ENCODE assay signal across 22 cellular contexts in the genomic region with DNA sequence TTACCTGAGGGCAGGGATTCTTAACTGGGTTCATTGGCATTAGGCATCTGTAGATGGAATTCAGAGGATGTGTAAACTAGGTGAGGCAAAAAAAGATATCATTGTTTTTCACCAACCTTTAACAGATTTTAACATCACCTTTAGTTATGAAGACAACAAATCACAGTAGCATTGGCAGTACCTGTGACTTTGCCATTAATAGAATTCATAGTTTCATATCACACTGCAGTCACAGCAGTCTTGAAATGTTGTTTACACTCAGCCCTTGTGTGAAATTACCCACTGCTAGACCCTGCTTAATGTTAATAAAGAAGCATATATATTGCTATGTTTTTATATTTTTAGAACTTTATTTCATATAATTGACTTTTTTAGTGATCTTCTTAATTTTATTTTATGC. TPM values are rescaled to one million over a fixed set of nuclear protein-coding genes. Genes with fewer than 3 reads are reported as not detected.
DNase-seq lines count a peak whose midpoint lies in the region; ATAC-seq and TF ChIP-seq lines count a peak whose summit lies in the region.
"Had no signal": no experiment of that assay in that cellular context is flagged by ENCODE, and none has a peak within 500 bp of the region (broad histone marks: within the 10 kb centered on the region; RNA-seq: fewer than 3 reads in every experiment).

No MANE protein-coding gene starts in this region.

- H3K9me3 ChIP-seq in Peyer's patch (no peaks in the 10 kb centered on the region), trophoblast cell (ENCODE audit: insufficient read depth, low read depth, low read length) (no peaks in the 10 kb centered on the region)
- H3K9me3 ChIP-seq: adrenal gland, mucosa of descending colon had no signal

- no peak for TF ChIP-seq CTCF in Peyer's patch (IDR thresholded peaks at IDR 0.05)

- no peak overlapping the region for H3K9ac ChIP-seq in trophoblast cell (ENCODE audit: low read length)
- H3K9ac ChIP-seq: GM23248 had no signal

- peak overlapping the region; percentile 63 for H3K4me2 ChIP-seq in trophoblast cell (ENCODE audit: low read length)

- H3K4me3 ChIP-seq in Peyer's patch (peak overlapping the region in 2 of 4 donors; percentile 76), iPS-11a (ENCODE audit: low read depth, low read length) (peak overlapping the region; percentile 85), trophoblast cell (ENCODE audit: low read depth, low read length) (no peak overlapping the region)
- H3K4me3 ChIP-seq: adrenal gland, GM23248, mucosa of descending colon had no signal

- H3K4me1 Mint-ChIP-seq in activated CD8-positive, alpha-beta memory T cell treated with anti-CD3 and anti-CD28 coated beads, Interleukin-2, amount 10 ng/mL, durations not matched to agents 7 days and 5 days, result peaks cover 40% of the 10 kb centered on the region

- no peak overlapping the region for H2BK5ac ChIP-seq in trophoblast cell (ENCODE audit: low read depth, low read length, poor library complexity)

- CTCF ChIA-PET in activated CD8-positive, alpha-beta memory T cell treated with anti-CD3 and anti-CD28 coated beads, Interleukin-2, amount 10 ng/mL, durations not matched to agents 7 days and 5 days (lab: Charles Lee), result no interaction called here

- ATAC-seq in GM18867 (IDR thresholded peaks at IDR 0.05; ENCODE audit: unreplicated experiment), result peak; percentile 36
- ATAC-seq in activated CD8-positive, alpha-beta memory T cell treated with anti-CD3 and anti-CD28 coated beads, Interleukin-2, amount 10 ng/mL, durations not matched to agents 7 days and 5 days, result no peak
- ATAC-seq: activated T-helper 17 cell treated with anti-CD3 and anti-CD28 coated beads, Interleukin-2, amount 50 U/mL, for 72 hours had no signal

- no peak overlapping the region for H3K14ac ChIP-seq in trophoblast cell (ENCODE audit: low read length)

- no peak overlapping the region for H2BK12ac ChIP-seq in trophoblast cell (ENCODE audit: low read length)

- H4K8ac ChIP-seq in trophoblast cell (ENCODE audit: low read depth, low read length), result no peak overlapping the region

- no peak overlapping the region for H2AFZ ChIP-seq in trophoblast cell (ENCODE audit: insufficient read depth, low read length, poor library complexity)
- H2AFZ ChIP-seq: GM23248 had no signal

- no peak overlapping the region for H4K12ac ChIP-seq in trophoblast cell (ENCODE audit: low read depth, low read length)

- no peaks in the 10 kb centered on the region for H3K27me3 ChIP-seq in Peyer's patch
- no peaks in the 10 kb centered on the region for H3K27me3 ChIP-seq in trophoblast cell (ENCODE audit: insufficient read depth, low read length)

- peaks cover 47% of the 10 kb centered on the region for H3K79me1 ChIP-seq in trophoblast cell (ENCODE audit: low read length)

- H3K27ac ChIP-seq in Peyer's patch (peak overlapping the region in 3 of 4 donors; percentile 76 to 98 (median 97)), trophoblast cell (ENCODE audit: low read depth, low read length) (peak overlapping the region; percentile 99)
- H3K27ac ChIP-seq: adrenal gland, GM23248, VCaP had no signal

- peaks cover 0 to 7% (median 0%) of the 10 kb centered on the region in 3 donors for H3K36me3 ChIP-seq in Peyer's patch
- peaks cover 0 to 7% of the 10 kb centered on the region in 2 experiments for H3K36me3 ChIP-seq in trophoblast cell (ENCODE audit: control insufficient read depth in 1 of 2, insufficient read depth in 2 of 2, low read length in 2 of 2)
- H3K36me3 ChIP-seq: adrenal gland had no signal

- peak overlapping the region; percentile 58 for H3K4ac ChIP-seq in trophoblast cell (ENCODE audit: low read depth, low read length)

- H3K4me3 Mint-ChIP-seq in activated CD8-positive, alpha-beta memory T cell treated with anti-CD3 and anti-CD28 coated beads, Interleukin-2, amount 10 ng/mL, durations not matched to agents 7 days and 5 days, result no peak overlapping the region
- H3K4me3 Mint-ChIP-seq: activated T-helper 17 cell treated with anti-CD3 and anti-CD28 coated beads, Interleukin-2, amount 50 U/mL, for 72 hours had no signal

- H2BK120ac ChIP-seq in trophoblast cell (ENCODE audit: insufficient read depth, low read length, poor library complexity), result no peak overlapping the region

- H4K91ac ChIP-seq in trophoblast cell (ENCODE audit: low read depth, low read length), result no peak overlapping the region

- H3K79me2 ChIP-seq in trophoblast cell (ENCODE audit: control insufficient read depth, insufficient read depth, low read length, poor library complexity), result peaks cover 33% of the 10 kb centered on the region

- no peak overlapping the region for H3K27ac Mint-ChIP-seq in activated CD8-positive, alpha-beta memory T cell treated with anti-CD3 and anti-CD28 coated beads, Interleukin-2, amount 10 ng/mL, durations not matched to agents 7 days and 5 days
- H3K27ac Mint-ChIP-seq: activated T-helper 17 cell treated with anti-CD3 and anti-CD28 coated beads, Interleukin-2, amount 50 U/mL, for 72 hours had no signal

- H3K36me3 Mint-ChIP-seq in activated CD8-positive, alpha-beta memory T cell treated with anti-CD3 and anti-CD28 coated beads, Interleukin-2, amount 10 ng/mL, durations not matched to agents 7 days and 5 days, result no peaks in the 10 kb centered on the region

- peaks cover 0 to 14% (median 6%) of the 10 kb centered on the region in 4 donors for H3K4me1 ChIP-seq in Peyer's patch
- peaks cover 57 to 64% of the 10 kb centered on the region in 2 experiments for H3K4me1 ChIP-seq in trophoblast cell (ENCODE audit: control insufficient read depth in 1 of 2, insufficient read depth in 2 of 2, low read length in 2 of 2)

- H3K18ac ChIP-seq in trophoblast cell (ENCODE audit: low read length), result no peak overlapping the region

- TF ChIP-seq POLR2A in Peyer's patch (IDR thresholded peaks at IDR 0.05), result no peak

- H3K23ac ChIP-seq in trophoblast cell (ENCODE audit: low read length), result no peak overlapping the region

- H3K9me3 Mint-ChIP-seq in activated CD8-positive, alpha-beta memory T cell treated with anti-CD3 and anti-CD28 coated beads, Interleukin-2, amount 10 ng/mL, durations not matched to agents 7 days and 5 days (ENCODE audit: low read depth), result no peaks in the 10 kb centered on the region
- H3K9me3 Mint-ChIP-seq: activated T-helper 17 cell treated with anti-CD3 and anti-CD28 coated beads, Interleukin-2, amount 50 U/mL, for 72 hours had no signal

- H3K27me3 Mint-ChIP-seq in activated CD8-positive, alpha-beta memory T cell treated with anti-CD3 and anti-CD28 coated beads, Interleukin-2, amount 10 ng/mL, durations not matched to agents 7 days and 5 days, result peaks cover 80% of the 10 kb centered on the region

- DNase-seq in Peyer's patch (no peak), trophoblast cell (peak in 1 of 2 donors; percentile 31), T1000 (lab: John Stamatoyannopoulos, UW) (no peak), DMS79 treated with DMSO at 0.1 percent for 48 hours (lab: John Stamatoyannopoulos, UW) (no peak), foreskin melanocyte (no peak)
- DNase-seq in activated CD8-positive, alpha-beta memory T cell treated with anti-CD3 and anti-CD28 coated beads, Interleukin-2, amount 10 ng/mL, durations not matched to agents 7 days and 5 days, result no peak
- DNase-seq: activated CD8-positive, alpha-beta memory T cell treated with anti-CD3 and anti-CD28 coated beads for 24 hours; adrenal gland; cerebellar nuclear complex; GM23248; kidney; MV-4-11; NCI-H2081 treated with DMSO at 0.1 percent for 48 hours; NCI-H526 treated with DMSO at 0.1 percent for 48 hours had no signal

- H2AK5ac ChIP-seq in trophoblast cell (ENCODE audit: low read length), result no peak overlapping the region

RNA-seq across cellular contexts. Expression of a gene that starts 1.7 kb away (rescaled TPM):
- 100 to 1,000 TPM in 3 of 4 donors, 10 to 100 TPM in 1; 33.8 to 492 (median 332) TPM for total RNA-seq in Peyer's patch
- 28.5 and 30.7 TPM in 2 replicates for polyA plus RNA-seq in trophoblast cell (2013)
- 1 to 10 TPM in 1 of 2 experiments, under 1 TPM in 1; 0.15 to 2.6 TPM for total RNA-seq in activated CD8-positive, alpha-beta memory T cell treated with anti-CD3 and anti-CD28 coated beads, Interleukin-2, amount 10 ng/mL, durations not matched to agents 7 days and 5 days
- total RNA-seq: GM23248, pulmonary artery endothelial cell, subcutaneous adipose tissue had no signal
- polyA plus RNA-seq: GM23248 had no signal

RNA-seq across cellular contexts. Expression of a gene that starts 20.2 kb away (rescaled TPM):
- total RNA-seq in Peyer's patch, result not detected
- polyA plus RNA-seq in trophoblast cell (2013), result 0.08 and 0.10 TPM in 2 replicates
- under 1 TPM in 1 of 2 experiments, not detected in 1; 0.35 TPM for total RNA-seq in activated CD8-positive, alpha-beta memory T cell treated with anti-CD3 and anti-CD28 coated beads, Interleukin-2, amount 10 ng/mL, durations not matched to agents 7 days and 5 days
- total RNA-seq: epithelial cell of proximal tubule, GM23248, mucosa of descending colon, pulmonary artery endothelial cell, subcutaneous adipose tissue had no signal
- polyA plus RNA-seq: adrenal gland, GM23248 had no signal

Comparison
In these comparisons a context has a peak if more than half of its experiments do, and no peak if none do; other contexts are left out.
1. RNA of a gene that starts 1.7 kb away (total RNA-seq): 33.8 to 492 TPM in Peyer's patch; 0.15 to 2.6 TPM in activated CD8-positive, alpha-beta memory T cell treated with anti-CD3 and anti-CD28 coated beads, Interleukin-2, amount 10 ng/mL, durations not matched to agents 7 days and 5 days; every median in the first group is over 4 times any median in the second.